In the genomic region with DNA sequence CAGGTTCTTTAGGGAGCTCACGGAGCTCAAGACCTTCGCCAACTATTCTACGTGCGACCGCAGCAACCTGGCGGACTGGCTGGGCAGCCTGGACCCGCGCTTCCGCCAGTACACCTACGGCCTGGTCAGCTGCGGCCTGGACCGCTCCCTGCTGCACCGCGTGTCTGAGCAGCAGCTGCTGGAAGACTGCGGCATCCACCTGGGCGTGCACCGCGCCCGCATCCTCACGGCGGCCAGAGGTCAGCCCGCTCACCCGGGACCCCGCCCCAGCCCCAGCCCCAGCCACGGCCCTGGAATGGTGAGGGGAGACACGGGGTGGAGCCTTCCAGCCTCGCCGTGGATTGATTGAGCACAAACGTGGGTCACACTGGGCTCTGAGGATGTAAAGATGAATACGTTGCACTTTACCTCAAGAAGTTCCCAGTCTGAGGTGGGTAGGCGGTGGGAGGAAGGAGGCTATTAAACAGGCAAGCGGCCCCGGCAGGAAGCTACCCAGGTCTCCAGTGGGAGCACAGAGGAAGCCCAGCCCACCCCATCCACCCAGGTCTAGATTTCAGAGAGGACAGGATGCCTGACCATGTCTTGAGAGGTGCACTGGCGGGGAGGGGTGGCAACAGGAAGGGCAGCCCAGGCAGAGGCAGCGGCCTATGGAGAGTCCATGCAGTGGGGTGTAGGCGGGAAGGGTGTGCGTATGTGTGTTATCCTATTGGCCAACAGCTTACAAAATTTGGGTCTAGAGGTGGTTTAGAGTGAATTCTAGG, we compare ENCODE assay signal across 9 cellular contexts. TPM values are rescaled to one million over a fixed set of nuclear protein-coding genes. Genes with fewer than 3 reads are reported as not detected.
A peak's percentile ranks its signal among the peaks of the same experiment; 100 is the strongest.
DNase-seq lines count a peak whose midpoint lies in the region; ATAC-seq, FAIRE-seq and TF ChIP-seq lines count a peak whose summit lies in the region.
"Had no signal": no experiment of that assay in that cellular context is flagged by ENCODE, and none has a peak within 500 bp of the region (broad histone marks: within the 10 kb centered on the region; RNA-seq: fewer than 3 reads in every experiment).

No MANE protein-coding gene starts in this region.

- WGBS in HUES64 = 27% methylated on average over 37 of the region's 37 CpGs

- no peak for TF ChIP-seq CTCF in endothelial cell (IDR thresholded peaks at IDR 0.05; ENCODE audit: unreplicated experiment)
- no peak for TF ChIP-seq CTCF in parathyroid adenoma (IDR thresholded peaks at IDR 0.05)

- H3K9me3 Mint-ChIP-seq in endothelial cell (ENCODE audit: unreplicated experiment) = no peaks in the 10 kb centered on the region

- H3K9me3 ChIP-seq in HUES64 (ENCODE audit: insufficient read depth, low read depth, low read length) (no peaks in the 10 kb centered on the region), parathyroid adenoma (ENCODE audit: control insufficient read depth, low read length) (no peaks in the 10 kb centered on the region)

- H3K4me1 Mint-ChIP-seq in endothelial cell (ENCODE audit: unreplicated experiment) = peaks cover 25% of the 10 kb centered on the region

- H3K4me3 ChIP-seq in HUES64 (ENCODE audit: low read length) = peak overlapping the region; percentile 61
- peak overlapping the region; percentile 55 for H3K4me3 ChIP-seq in parathyroid adenoma (ENCODE audit: low read depth, low read length)

- peaks cover 27% of the 10 kb centered on the region for H3K27me3 Mint-ChIP-seq in endothelial cell (ENCODE audit: unreplicated experiment)

- H3K27me3 ChIP-seq in HUES64 (ENCODE audit: insufficient read depth, low read length) (peaks cover 68% of the 10 kb centered on the region), parathyroid adenoma (ENCODE audit: control insufficient read depth, insufficient read depth, low read length) (no peaks in the 10 kb centered on the region)

- no peak overlapping the region for H3K9ac ChIP-seq in HUES64 (ENCODE audit: low read depth, low read length)
- no peak overlapping the region for H3K9ac ChIP-seq in parathyroid adenoma

- no peak for DNase-seq in GM12891 (ENCODE audit: insufficient read length, low spot score)
- DNase-seq in endothelial cell (ENCODE audit: low spot score) = no peak
- DNase-seq in G401 (ENCODE audit: low spot score) = no peak
- no peak for DNase-seq in NCI-H1092 (lab: John Stamatoyannopoulos, UW)
- DNase-seq in SKM-1 treated with dmso at 0.1 percent for 144 hours (lab: John Stamatoyannopoulos, UW; ENCODE audit: unreplicated experiment) = no peak

- no peak for TF ChIP-seq POLR2A in GM12891 (IDR thresholded peaks at IDR 0.05; ENCODE audit: low read depth, low read length)

- no peak overlapping the region for H3K27ac Mint-ChIP-seq in endothelial cell (ENCODE audit: unreplicated experiment)

- peaks cover 19% of the 10 kb centered on the region for H3K79me2 ChIP-seq in parathyroid adenoma

- H3K4me2 ChIP-seq in parathyroid adenoma (ENCODE audit: low read length) = peak overlapping the region; percentile 65

- H2AFZ ChIP-seq in parathyroid adenoma = peak overlapping the region; percentile 62

- H3K4me1 ChIP-seq in HUES64 (ENCODE audit: insufficient read depth, low read length) (no peaks in the 10 kb centered on the region), parathyroid adenoma (peaks cover 15% of the 10 kb centered on the region)

- peak overlapping the region; percentile 59 for H3K4me3 Mint-ChIP-seq in endothelial cell (ENCODE audit: unreplicated experiment)

- peak; percentile 38 for FAIRE-seq in GM12891 (lab: Jason Lieb, UNC)

- H3K27ac ChIP-seq in HUES64 (ENCODE audit: low read depth, low read length) = no peak overlapping the region
- H3K27ac ChIP-seq in parathyroid adenoma = no peak overlapping the region

- ATAC-seq in GM18873 (IDR thresholded peaks at IDR 0.05; ENCODE audit: low FRiP score, unreplicated experiment) = no peak

- in situ Hi-C loops in G401 (cut with HindIII; ENCODE audit: low sequenced_read_pairs) = no loop called here

- H3K36me3 Mint-ChIP-seq in endothelial cell (ENCODE audit: low read depth, unreplicated experiment) = peaks cover 7% of the 10 kb centered on the region

- H3K36me3 ChIP-seq in HUES64 (ENCODE audit: insufficient read depth, low read length) (no peaks in the 10 kb centered on the region), parathyroid adenoma (ENCODE audit: control insufficient read depth, insufficient read depth, low read length) (no peaks in the 10 kb centered on the region)

TF ChIP-seq in GM12891, 5 proteins besides CTCF, POLR2A, EP300 and RAD21:
- no peak for TF ChIP-seq POLR2AphosphoS5 (IDR thresholded peaks at IDR 0.05; ENCODE audit: low read depth, low read length)
- no peak for TF ChIP-seq PAX5 (IDR thresholded peaks at IDR 0.05; ENCODE audit: insufficient read depth, low read length, severe bottlenecking)

RNA-seq across cellular contexts. Expression of a gene that starts 13.7 kb away (rescaled TPM):
- polyA plus RNA-seq in GM12891 (2012; ENCODE audit: low read depth, missing spikeins) = 10.6 TPM
- polyA plus RNA-seq in HUES64 (2013, experiment 1 of 2) = 5.7 TPM
- 3.0 TPM for polyA plus RNA-seq in HUES64 (2013, experiment 2 of 2)
- 5.8 TPM for total RNA-seq in endothelial cell (ENCODE audit: unreplicated experiment)
- total RNA-seq in G401 (2014; rRNA removed; shearing (Covaris generic)) = 18.6 and 20.4 TPM in 2 replicates

RNA-seq across cellular contexts. Expression of a gene that starts 15.1 kb away (rescaled TPM):
- 0.18 TPM for polyA plus RNA-seq in GM12891 (2012; ENCODE audit: low read depth, missing spikeins)
- 1.6 TPM for polyA plus RNA-seq in HUES64 (2013, experiment 1 of 2)
- 3.2 TPM for polyA plus RNA-seq in HUES64 (2013, experiment 2 of 2)
- total RNA-seq in endothelial cell (ENCODE audit: unreplicated experiment) = not detected
- total RNA-seq in G401 (2014; rRNA removed; shearing (Covaris generic)) = 12.4 and 13.1 TPM in 2 replicates

RNA-seq across cellular contexts. Expression of a gene that starts 20.2 kb away (rescaled TPM):
- polyA plus RNA-seq in GM12891 (2012; ENCODE audit: low read depth, missing spikeins) = not detected
- not detected for polyA plus RNA-seq in HUES64 (2013, experiment 1 of 2)
- polyA plus RNA-seq in HUES64 (2013, experiment 2 of 2) = not detected
- total RNA-seq in endothelial cell (ENCODE audit: unreplicated experiment) = not detected
- not detected in 2 replicates for total RNA-seq in G401 (2014; rRNA removed; shearing (Covaris generic))
- total RNA-seq: activated CD8-positive, alpha-beta memory T cell treated with anti-CD3 and anti-CD28 coated beads for 36 hours had no signal

RNA-seq across cellular contexts. Expression of a gene that starts 20.8 kb away (rescaled TPM):
- polyA plus RNA-seq in GM12891 (2012; ENCODE audit: low read depth, missing spikeins) = 2.9 TPM
- polyA plus RNA-seq in HUES64 (2013, experiment 1 of 2) = 3.7 TPM
- polyA plus RNA-seq in HUES64 (2013, experiment 2 of 2) = 3.4 TPM
- 5.3 TPM for total RNA-seq in endothelial cell (ENCODE audit: unreplicated experiment)
- 33.6 and 44.7 TPM in 2 replicates for total RNA-seq in G401 (2014; rRNA removed; shearing (Covaris generic))

RNA-seq across cellular contexts. Expression of a gene that starts 27.9 kb away (rescaled TPM):
- polyA plus RNA-seq in GM12891 (2012; ENCODE audit: low read depth, missing spikeins) = 78.8 TPM
- 54.3 TPM for polyA plus RNA-seq in HUES64 (2013, experiment 1 of 2)
- polyA plus RNA-seq in HUES64 (2013, experiment 2 of 2) = 51.4 TPM
- total RNA-seq in endothelial cell (ENCODE audit: unreplicated experiment) = 57.2 TPM
- total RNA-seq in G401 (2014; rRNA removed; shearing (Covaris generic)) = 200 and 227 TPM in 2 replicates

Comparison
In these comparisons a context has a peak if more than half of its experiments do, and no peak if none do; other contexts are left out.
1. RNA of a gene that starts 15.1 kb away (total RNA-seq): 12.4 to 13.1 TPM in G401; not detected in endothelial cell (single experiment); every median in the first group is over 10 times any median in the second.